3 cellular contexts compared by ENCODE assay signal in the genomic region with DNA sequence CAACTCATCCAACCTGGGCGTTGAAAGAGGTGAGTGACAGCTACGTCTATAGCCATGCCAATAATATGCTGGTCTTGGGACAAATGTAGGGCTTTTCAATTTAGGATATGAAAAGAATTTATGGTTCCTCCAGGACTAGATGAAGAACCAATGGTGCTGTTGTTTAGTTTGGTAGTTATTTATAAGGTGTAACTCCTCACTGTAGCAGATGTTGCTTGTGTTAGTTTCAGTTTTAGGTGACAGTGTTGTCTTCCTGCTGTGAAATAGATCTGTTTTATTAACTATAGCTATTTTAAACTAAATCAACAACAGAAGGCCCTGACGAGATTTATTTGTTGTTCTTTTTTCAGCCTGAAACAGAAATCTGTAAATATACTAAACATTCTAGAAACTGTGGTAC. TPM values are rescaled to one million over a fixed set of nuclear protein-coding genes. Genes with fewer than 3 reads are reported as not detected.
"Had no signal": no experiment of that assay in that cellular context is flagged by ENCODE, and none has a peak within 500 bp of the region (broad histone marks: within the 10 kb centered on the region; RNA-seq: fewer than 3 reads in every experiment).

No MANE protein-coding gene starts in this region.

RNA-seq across cellular contexts. Expression of gene ABCC6, which starts 24.1 kb away (rescaled TPM):
- total RNA-seq: OCI-LY7, SJSA1, SK-MEL-5 had no signal
